ENCODE assay signal across 8 cellular contexts in genomic region chr19:1259873-1260748, GRCh38. TPM values are rescaled to one million over a fixed set of nuclear protein-coding genes. Genes with fewer than 3 reads are reported as not detected.
A peak's percentile ranks its signal among the peaks of the same experiment; 100 is the strongest.
DNase-seq lines count a peak whose midpoint lies in the region; ATAC-seq and TF ChIP-seq lines count a peak whose summit lies in the region.

No MANE protein-coding gene starts in this region.

- peaks cover 8% of the 10 kb centered on the region for H3K36me3 ChIP-seq in ES-I3 (ENCODE audit: insufficient read depth, low read length)

- no peaks in the 10 kb centered on the region for H3K27me3 Mint-ChIP-seq in naive thymus-derived CD8-positive, alpha-beta T cell

- CTCF ChIA-PET in GM10248 (lab: Yijun Ruan, JAX): interaction anchor here (18.0 kb wide), 1 partner anchor 17 kb away, joined by 491 read pairs; the partner anchor contains the start of genes ATP5F1D and CBARP

- H3K27ac ChIP-seq in dorsolateral prefrontal cortex: peak overlapping the region; percentile 31 to 100 (median 98)

- peaks cover 25 to 71% (median 67%) of the 10 kb centered on the region in 4 donors for H3K4me1 Mint-ChIP-seq in naive thymus-derived CD8-positive, alpha-beta T cell

- H3K4me3 ChIP-seq in dorsolateral prefrontal cortex: peak overlapping the region; percentile 1 to 97 (median 80)

- H3K9me3 Mint-ChIP-seq in naive thymus-derived CD8-positive, alpha-beta T cell: no peaks in the 10 kb centered on the region

- peak in 3 of 5 experiments; percentile 40 to 60 (median 55) for DNase-seq in T-helper 2 cell
- no peak for DNase-seq in dorsolateral prefrontal cortex
- DNase-seq in naive thymus-derived CD8-positive, alpha-beta T cell: peak in 6 of 10 donors; percentile 44 to 59 (median 47)
- DNase-seq in GM10248 (ENCODE audit: extremely low spot score): no peak
- DNase-seq in NCI-H748 (lab: John Stamatoyannopoulos, UW; ENCODE audit: unreplicated experiment): no peak
- no peak for DNase-seq in NCI-H345 (lab: John Stamatoyannopoulos, UW)

- intact Hi-C loops in dorsolateral prefrontal cortex (cut with DNase I): no loop called here

- no peaks in the 10 kb centered on the region for H3K9me3 ChIP-seq in ES-I3 (ENCODE audit: control insufficient read depth, insufficient read depth, low read length)

- peak overlapping the region; percentile 41 for H3K9ac ChIP-seq in ES-I3 (ENCODE audit: low read depth, low read length)

- H3K27ac Mint-ChIP-seq in naive thymus-derived CD8-positive, alpha-beta T cell: peak overlapping the region; percentile 92 to 99 (median 99)

- POLR2A ChIA-PET in naive thymus-derived CD8-positive, alpha-beta T cell (lab: Charles Lee): interaction anchor here (0.5 to 13.6 kb wide), 8 partner anchors 4 to 351 kb away, joined by 3 to 594 read pairs (median 5); partner anchors contain the start of genes ATP5F1D, CBARP, CIRBP and FAM174C
- POLR2A ChIA-PET in GM10248 (lab: Yijun Ruan, JAX): interaction anchor here (3.5 kb wide), 1 partner anchor 9 kb away, joined by 15 read pairs; the partner anchor contains the start of gene CIRBP

- H3K4me1 ChIP-seq in ES-I3 (ENCODE audit: insufficient read depth, low read length): peaks cover 20% of the 10 kb centered on the region

- H3K4me3 Mint-ChIP-seq in naive thymus-derived CD8-positive, alpha-beta T cell: peak overlapping the region; percentile 83 to 98 (median 89)

- TF ChIP-seq CTCF in dorsolateral prefrontal cortex (IDR thresholded peaks at IDR 0.05 in 54 of 56, conservative IDR thresholded peaks at IDR 0.05 in 2 of 56; ENCODE audit: low read depth in 1 of 56, partially characterized antibody in 56 of 56): no peak
- TF ChIP-seq CTCF in GM10248 (IDR thresholded peaks at IDR 0.05; ENCODE audit: control extremely low read depth, extremely low read depth, low read depth, missing control alignments): no peak

- peaks cover 0 to 19% (median 7%) of the 10 kb centered on the region in 3 donors for H3K36me3 Mint-ChIP-seq in naive thymus-derived CD8-positive, alpha-beta T cell

- ATAC-seq in HG02610 (IDR thresholded peaks at IDR 0.05; ENCODE audit: unreplicated experiment): peak; percentile 3
- peak; percentile 13 to 24 for ATAC-seq in naive thymus-derived CD8-positive, alpha-beta T cell

- no peaks in the 10 kb centered on the region for H3K27me3 ChIP-seq in dorsolateral prefrontal cortex

RNA-seq across cellular contexts. Expression of gene CIRBP, which starts 9.0 kb away (rescaled TPM):
- total RNA-seq in dorsolateral prefrontal cortex: 100 to 1,000 TPM; 215 to 736 (median 434) TPM
- total RNA-seq in naive thymus-derived CD8-positive, alpha-beta T cell: 100 to 1,000 TPM; 565 to 579 TPM
- 100 to 1,000 TPM; 204 to 273 (median 262) TPM for polyA plus RNA-seq in naive thymus-derived CD8-positive, alpha-beta T cell

RNA-seq across cellular contexts. Expression of gene MIDN, which starts 11.7 kb away (rescaled TPM):
- 100 to 1,000 TPM in 4 of 120 experiments, 10 to 100 TPM in 116; 19.9 to 116 (median 36.5) TPM for total RNA-seq in dorsolateral prefrontal cortex
- 10 to 100 TPM; 31.2 to 35.4 TPM for total RNA-seq in naive thymus-derived CD8-positive, alpha-beta T cell
- 1 to 10 TPM; 1.1 to 8.2 (median 6.6) TPM for polyA plus RNA-seq in naive thymus-derived CD8-positive, alpha-beta T cell

RNA-seq across cellular contexts. Expression of gene FAM174C, which starts 15.2 kb away (rescaled TPM):
- total RNA-seq in dorsolateral prefrontal cortex: 10 to 100 TPM; 16.2 to 44.5 (median 25.3) TPM
- 10 to 100 TPM; 46.3 to 47.5 TPM for total RNA-seq in naive thymus-derived CD8-positive, alpha-beta T cell
- 100 to 1,000 TPM in 1 of 3 donors, 10 to 100 TPM in 2; 66.7 to 104 (median 95.5) TPM for polyA plus RNA-seq in naive thymus-derived CD8-positive, alpha-beta T cell

RNA-seq across cellular contexts. Expression of gene ATP5F1D, which starts 18.6 kb away (rescaled TPM):
- total RNA-seq in dorsolateral prefrontal cortex: 100 to 1,000 TPM; 170 to 316 (median 242) TPM
- 10 to 100 TPM; 83.9 to 89.0 TPM for total RNA-seq in naive thymus-derived CD8-positive, alpha-beta T cell
- 100 to 1,000 TPM; 214 to 264 (median 262) TPM for polyA plus RNA-seq in naive thymus-derived CD8-positive, alpha-beta T cell

RNA-seq across cellular contexts. Expression of gene CBARP, which starts 22.3 kb away (rescaled TPM):
- 10 to 100 TPM in 119 of 120 experiments, 1 to 10 TPM in 1; 9.5 to 47.7 (median 25.8) TPM for total RNA-seq in dorsolateral prefrontal cortex
- not detected for total RNA-seq in naive thymus-derived CD8-positive, alpha-beta T cell
- polyA plus RNA-seq in naive thymus-derived CD8-positive, alpha-beta T cell: not detected

Comparison
In these comparisons a context has a peak if more than half of its experiments do, and no peak if none do; other contexts are left out.
1. DNase-seq: peak in T-helper 2 cell (3 of 5) and naive thymus-derived CD8-positive, alpha-beta T cell (6 of 10); none in dorsolateral prefrontal cortex (0 of 10), GM10248 (single experiment), NCI-H748 (single experiment) and NCI-H345 (single experiment).